In genomic region chr5:55959208-55959607, GRCh38 we compare ENCODE assay signal across 17 cellular contexts.
"Had no signal": no experiment of that assay in that cellular context is flagged by ENCODE, and none has a peak within 500 bp of the region (broad histone marks: within the 10 kb centered on the region; RNA-seq: fewer than 3 reads in every experiment).

No MANE protein-coding gene starts in this region.

- DNase-seq: activated CD4-positive, alpha-beta T cell treated with anti-CD3 and anti-CD28 coated beads for 1 hour; activated CD8-positive, alpha-beta memory T cell treated with anti-CD3 and anti-CD28 coated beads for 24 hours; activated gamma-delta T cell treated with Interleukin-2 at 50 U/mL for 16 hours; brain microvascular endothelial cell; cerebellar nuclear complex; dermis blood vessel endothelial cell; endodermal cell; hippocampal formation; left ventricle myocardium superior; mesenchymal stem cell; ovary; stimulated activated CD4-positive, alpha-beta T cell treated with anti-CD3 and anti-CD28 coated beads, Interleukin-4, amount 100 ng/mL, for 1 hour; stimulated activated CD8-positive, alpha-beta memory T cell treated with anti-CD3 and anti-CD28 coated beads, Interleukin-4, amount 100 ng/mL, for 48 hours; SW 1271; T-helper 9 cell had no signal

- ATAC-seq: esophagus mucosa, left ventricle myocardium superior had no signal

- H3K4me1 Mint-ChIP-seq: endodermal cell, neural crest cell had no signal

- H3K4me3 Mint-ChIP-seq: endodermal cell, neural crest cell had no signal

- H3K9me3 Mint-ChIP-seq: endodermal cell, neural crest cell had no signal

- H3K27ac Mint-ChIP-seq: endodermal cell had no signal
